In the genomic region with DNA sequence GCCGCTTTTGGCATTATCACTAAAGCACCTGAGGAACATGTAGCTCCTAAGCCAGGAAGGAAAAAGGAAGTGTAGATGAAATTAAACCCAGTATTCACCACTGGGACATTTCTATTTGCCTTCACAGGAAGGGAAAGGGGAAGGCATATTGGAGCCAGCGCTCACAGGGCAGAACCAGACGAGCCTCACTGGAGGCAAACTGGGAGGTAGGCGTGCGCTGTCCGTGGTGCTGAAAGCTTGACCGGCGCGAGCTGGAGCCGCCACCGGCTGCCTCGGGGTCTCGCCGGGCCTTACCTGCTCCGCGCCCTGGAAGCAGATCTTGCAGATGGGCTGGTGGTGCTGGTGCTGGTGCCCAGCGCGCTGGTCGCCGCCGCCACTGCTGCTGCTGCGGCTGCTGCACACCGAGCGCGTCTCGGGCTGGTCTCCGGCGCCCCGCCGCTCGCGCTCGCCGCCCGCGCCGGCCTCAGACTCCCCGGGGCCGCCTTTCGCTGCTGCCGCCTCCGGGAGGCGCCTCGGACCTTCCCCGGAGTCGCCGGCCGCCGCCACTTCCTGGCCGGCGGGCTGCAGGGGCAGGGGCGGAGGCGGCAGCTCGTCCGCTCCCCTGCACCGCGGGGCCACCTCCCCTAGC, we compare ENCODE assay signal across 8 cellular contexts. TPM values are rescaled to one million over a fixed set of nuclear protein-coding genes. Genes with fewer than 3 reads are reported as not detected.
DNase-seq lines count a peak whose midpoint lies in the region; ATAC-seq, FAIRE-seq and TF ChIP-seq lines count a peak whose summit lies in the region.

No MANE protein-coding gene starts in this region.

- FAIRE-seq in HTR-8/SVneo (lab: Jason Lieb, UNC) = peak; percentile 63

- H3K36me3 ChIP-seq in kidney epithelial cell (ENCODE audit: control insufficient read depth, insufficient read depth, low read length) = no peaks in the 10 kb centered on the region

- no peak for ATAC-seq in GM18873 (IDR thresholded peaks at IDR 0.05; ENCODE audit: low FRiP score, unreplicated experiment)

- TF ChIP-seq CTCF in choroid plexus epithelial cell (conservative IDR thresholded peaks at IDR 0.05; ENCODE audit: low read depth, low read length) (no peak), kidney epithelial cell (IDR thresholded peaks at IDR 0.05; ENCODE audit: insufficient read depth, low read length, poor library complexity, severe bottlenecking) (no peak)

- peak; percentile 83 for DNase-seq in AG20443 (ENCODE audit: low spot score)
- peak; percentile 62 for DNase-seq in HTR-8/SVneo (ENCODE audit: insufficient read length, low spot score)
- DNase-seq in T follicular helper cell (ENCODE audit: low read depth) = peak; percentile 2
- DNase-seq in choroid plexus epithelial cell (ENCODE audit: low read depth) = peak; percentile 73
- peak; percentile 23 for DNase-seq in kidney epithelial cell (ENCODE audit: low read depth)
- peak; percentile 31 for DNase-seq in stimulated activated CD4-positive, alpha-beta T cell treated with anti-CD3 and anti-CD28 coated beads, Interleukin-4, amount 100 ng/mL, for 1 hour
- DNase-seq in mesenteric fat pad (ENCODE audit: low spot score) = no peak

- H3K27me3 ChIP-seq in kidney epithelial cell (ENCODE audit: control insufficient read depth, insufficient read depth, low read length) = peaks cover 20% of the 10 kb centered on the region

- H3K4me3 ChIP-seq in choroid plexus epithelial cell (ENCODE audit: low read depth, low read length) = peak overlapping the region; percentile 48
- H3K4me3 ChIP-seq in kidney epithelial cell (ENCODE audit: low read depth, low read length) = peak overlapping the region; percentile 10

RNA-seq across cellular contexts. Expression of gene MARCHF11, which starts 0.7 kb away (rescaled TPM):
- 0.96 TPM in 1 of 2 replicates, not detected in the other for total RNA-seq in kidney epithelial cell
- total RNA-seq in mesenteric fat pad = not detected
